1 cellular context compared by ENCODE assay signal in the genomic region with DNA sequence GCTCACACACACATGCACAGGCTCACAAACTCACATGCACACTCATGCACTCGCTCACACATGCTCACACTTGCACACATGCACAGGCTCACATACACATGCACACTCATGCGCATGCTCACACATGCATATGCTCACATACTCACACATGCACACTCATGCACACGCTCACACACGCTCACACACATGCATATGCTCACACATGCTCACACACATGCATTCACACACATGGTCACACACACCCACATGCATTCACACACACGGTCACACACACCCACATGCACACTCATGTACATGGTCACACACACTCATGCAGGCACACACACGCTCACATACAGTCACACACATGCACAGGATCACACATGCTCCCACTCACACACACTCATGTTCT.
TF ChIP-seq lines count a peak whose summit lies in the region.

No MANE protein-coding gene starts in this region.

TF ChIP-seq in GM23338, 12 proteins besides CTCF, POLR2A, EP300 and RAD21 (continued from another document):
- TF ChIP-seq, protein P1, sequence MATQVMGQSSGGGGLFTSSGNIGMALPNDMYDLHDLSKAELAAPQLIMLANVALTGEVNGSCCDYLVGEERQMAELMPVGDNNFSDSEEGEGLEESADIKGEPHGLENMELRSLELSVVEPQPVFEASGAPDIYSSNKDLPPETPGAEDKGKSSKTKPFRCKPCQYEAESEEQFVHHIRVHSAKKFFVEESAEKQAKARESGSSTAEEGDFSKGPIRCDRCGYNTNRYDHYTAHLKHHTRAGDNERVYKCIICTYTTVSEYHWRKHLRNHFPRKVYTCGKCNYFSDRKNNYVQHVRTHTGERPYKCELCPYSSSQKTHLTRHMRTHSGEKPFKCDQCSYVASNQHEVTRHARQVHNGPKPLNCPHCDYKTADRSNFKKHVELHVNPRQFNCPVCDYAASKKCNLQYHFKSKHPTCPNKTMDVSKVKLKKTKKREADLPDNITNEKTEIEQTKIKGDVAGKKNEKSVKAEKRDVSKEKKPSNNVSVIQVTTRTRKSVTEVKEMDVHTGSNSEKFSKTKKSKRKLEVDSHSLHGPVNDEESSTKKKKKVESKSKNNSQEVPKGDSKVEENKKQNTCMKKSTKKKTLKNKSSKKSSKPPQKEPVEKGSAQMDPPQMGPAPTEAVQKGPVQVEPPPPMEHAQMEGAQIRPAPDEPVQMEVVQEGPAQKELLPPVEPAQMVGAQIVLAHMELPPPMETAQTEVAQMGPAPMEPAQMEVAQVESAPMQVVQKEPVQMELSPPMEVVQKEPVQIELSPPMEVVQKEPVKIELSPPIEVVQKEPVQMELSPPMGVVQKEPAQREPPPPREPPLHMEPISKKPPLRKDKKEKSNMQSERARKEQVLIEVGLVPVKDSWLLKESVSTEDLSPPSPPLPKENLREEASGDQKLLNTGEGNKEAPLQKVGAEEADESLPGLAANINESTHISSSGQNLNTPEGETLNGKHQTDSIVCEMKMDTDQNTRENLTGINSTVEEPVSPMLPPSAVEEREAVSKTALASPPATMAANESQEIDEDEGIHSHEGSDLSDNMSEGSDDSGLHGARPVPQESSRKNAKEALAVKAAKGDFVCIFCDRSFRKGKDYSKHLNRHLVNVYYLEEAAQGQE (IDR thresholded peaks at IDR 0.05; ENCODE audit: unreplicated experiment): no peak
- TF ChIP-seq ZNF331 (CRISPR knock-in tag; IDR thresholded peaks at IDR 0.05; ENCODE audit: low read depth) (no peak), ZNF114 (CRISPR knock-in tag; IDR thresholded peaks at IDR 0.05) (no peak)
